Comparison of ENCODE assay signal across 19 cellular contexts in the genomic region with DNA sequence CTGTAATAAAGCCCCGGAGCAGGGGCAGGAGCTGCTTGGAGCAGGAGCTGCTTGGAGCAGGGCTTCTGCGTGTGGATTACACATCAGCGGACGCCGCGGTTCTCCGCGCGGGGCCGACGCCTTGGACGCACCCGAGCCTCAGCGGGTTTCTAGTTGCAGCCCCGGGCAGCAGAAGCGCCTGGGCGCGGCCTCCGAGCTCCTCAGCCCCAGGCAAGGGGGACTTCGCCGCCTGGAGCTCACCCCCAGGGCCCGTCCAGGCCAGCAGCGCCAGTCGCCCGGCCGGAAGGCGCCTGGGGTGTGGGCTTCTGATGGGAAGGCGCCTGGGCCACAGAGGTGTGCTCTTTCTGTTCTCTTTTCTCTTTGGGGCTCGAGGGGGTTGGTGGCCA. TPM values are rescaled to one million over a fixed set of nuclear protein-coding genes. Genes with fewer than 3 reads are reported as not detected.
DNase-seq lines count a peak whose midpoint lies in the region; ATAC-seq, FAIRE-seq and TF ChIP-seq lines count a peak whose summit lies in the region.
"Had no signal": no experiment of that assay in that cellular context is flagged by ENCODE, and none has a peak within 500 bp of the region (broad histone marks: within the 10 kb centered on the region; RNA-seq: fewer than 3 reads in every experiment).

No MANE protein-coding gene starts in this region.

- H3K4me3 Mint-ChIP-seq in H9: peak overlapping the region in 1 of 2 experiments; percentile 72; a peak in 2 of 5 replicates
- H3K4me3 Mint-ChIP-seq in astrocyte (ENCODE audit: unreplicated experiment): no peak overlapping the region
- no peak overlapping the region for H3K4me3 Mint-ChIP-seq in activated T-helper 17 cell treated with anti-CD3 and anti-CD28 coated beads, Interleukin-2, amount 50 U/mL, for 72 hours
- H3K4me3 Mint-ChIP-seq in stimulated activated effector memory CD8-positive, alpha-beta T cell treated with anti-CD3 and anti-CD28 coated beads, Interleukin-12 subunit alpha, Interleukin-12 subunit beta, amount 100 ng/mL, for 72 hours: no peak overlapping the region
- H3K4me3 Mint-ChIP-seq: activated CD8-positive, alpha-beta memory T cell treated with anti-CD3 and anti-CD28 coated beads, Interleukin-2, amount 10 ng/mL, durations not matched to agents 7 days and 5 days; activated naive CD4-positive, alpha-beta T cell treated with anti-CD3 and anti-CD28 coated beads for 36 hours had no signal

- H3K4me3 ChIP-seq in astrocyte (ENCODE audit: insufficient read depth, low read depth, low read length): no peak overlapping the region
- H3K4me3 ChIP-seq: BLaER1 treated with 17β-estradiol and CSF1 and Interleukin-3, amounts not matched to agents 10 nM and 100 nM had no signal

- H3K23me2 ChIP-seq in H9 (ENCODE audit: insufficient read length, low read depth, low read length, poor library complexity, severe bottlenecking): no peaks in the 10 kb centered on the region

- no peak overlapping the region for H3K27ac ChIP-seq in H9 (ENCODE audit: insufficient read length, low read depth, low read length)
- no peak overlapping the region for H3K27ac ChIP-seq in astrocyte (ENCODE audit: low read depth, low read length)
- H3K27ac ChIP-seq: BLaER1 treated with 17β-estradiol and CSF1 and Interleukin-3, amounts not matched to agents 10 nM and 100 nM had no signal

- H4K8ac ChIP-seq in H9 (replicated peaks; ENCODE audit: insufficient read length, low read depth, low read length): no peak overlapping the region

- H3K23ac ChIP-seq in H9 (ENCODE audit: insufficient read length, low read depth, low read length): no peak overlapping the region

- peak overlapping the region; percentile 26 for H3K4me2 ChIP-seq in H9 (ENCODE audit: insufficient read depth, insufficient read length, low read length)
- H3K4me2 ChIP-seq in astrocyte (ENCODE audit: low read length): peak overlapping the region; percentile 83
- H3K4me2 ChIP-seq: BLaER1 treated with 17β-estradiol and CSF1 and Interleukin-3, amounts not matched to agents 10 nM and 100 nM had no signal

- H2AFZ ChIP-seq in H9 (ENCODE audit: low read length): no peak overlapping the region
- H2AFZ ChIP-seq in astrocyte (ENCODE audit: low read depth, low read length): no peak overlapping the region

- H3K27ac Mint-ChIP-seq in H9 (no peak overlapping the region), astrocyte (ENCODE audit: unreplicated experiment) (peak overlapping the region; percentile 53)
- no peak overlapping the region for H3K27ac Mint-ChIP-seq in activated T-helper 17 cell treated with anti-CD3 and anti-CD28 coated beads, Interleukin-2, amount 50 U/mL, for 72 hours
- no peak overlapping the region for H3K27ac Mint-ChIP-seq in stimulated activated effector memory CD8-positive, alpha-beta T cell treated with anti-CD3 and anti-CD28 coated beads, Interleukin-12 subunit alpha, Interleukin-12 subunit beta, amount 100 ng/mL, for 72 hours
- H3K27ac Mint-ChIP-seq: activated CD8-positive, alpha-beta memory T cell treated with anti-CD3 and anti-CD28 coated beads, Interleukin-2, amount 10 ng/mL, durations not matched to agents 7 days and 5 days; activated naive CD4-positive, alpha-beta T cell treated with anti-CD3 and anti-CD28 coated beads for 36 hours had no signal

- no peak overlapping the region for H2BK15ac ChIP-seq in H9 (ENCODE audit: low read depth, low read length)

- H3K9ac ChIP-seq in H9 (ENCODE audit: extremely low read depth, insufficient read length, low read length): no peak overlapping the region
- H3K9ac ChIP-seq in astrocyte (ENCODE audit: low read length): no peak overlapping the region
- H3K9ac ChIP-seq: BLaER1 treated with 17β-estradiol and CSF1 and Interleukin-3, amounts not matched to agents 10 nM and 100 nM had no signal

- H2BK12ac ChIP-seq in H9 (ENCODE audit: insufficient read length, low read depth, low read length): no peak overlapping the region

- no peak for ATAC-seq in activated T-helper 17 cell treated with anti-CD3 and anti-CD28 coated beads, Interleukin-2, amount 50 U/mL, for 72 hours (replicated peaks)
- no peak for ATAC-seq in stimulated activated effector memory CD8-positive, alpha-beta T cell treated with anti-CD3 and anti-CD28 coated beads, Interleukin-12 subunit alpha, Interleukin-12 subunit beta, amount 100 ng/mL, for 72 hours
- ATAC-seq: activated CD8-positive, alpha-beta memory T cell treated with anti-CD3 and anti-CD28 coated beads, Interleukin-2, amount 10 ng/mL, durations not matched to agents 7 days and 5 days had no signal

- no peaks in the 10 kb centered on the region for H3K79me1 ChIP-seq in H9 (ENCODE audit: insufficient read depth, low read depth, low read length, poor library complexity, severe bottlenecking)

- H3K18ac ChIP-seq in H9 (ENCODE audit: insufficient read length, low read depth, low read length): no peak overlapping the region

- H3K9me3 ChIP-seq in H9 (ENCODE audit: control insufficient read depth, low read depth, low read length) (no peaks in the 10 kb centered on the region), astrocyte (ENCODE audit: insufficient read depth, low read depth, low read length) (peaks cover 3% of the 10 kb centered on the region)
- H3K9me3 ChIP-seq: BLaER1 treated with 17β-estradiol and CSF1 and Interleukin-3, amounts not matched to agents 10 nM and 100 nM had no signal

- DNase-seq in H9 (no peak), astrocyte (ENCODE audit: low read depth) (no peak), iris pigment epithelial cell (ENCODE audit: low read depth) (peak; percentile 84), retina (peak; percentile 50), ureter (ENCODE audit: low spot score) (no peak)
- no peak for DNase-seq in effector CD4-positive, alpha-beta T cell
- DNase-seq in stimulated activated effector memory CD8-positive, alpha-beta T cell treated with anti-CD3 and anti-CD28 coated beads, Interleukin-12 subunit alpha, Interleukin-12 subunit beta, amount 100 ng/mL, for 72 hours (ENCODE audit: low spot score in 2 of 2): no peak
- DNase-seq: activated CD8-positive, alpha-beta memory T cell treated with anti-CD3 and anti-CD28 coated beads, Interleukin-2, amount 10 ng/mL, durations not matched to agents 7 days and 5 days; activated naive CD4-positive, alpha-beta T cell treated with anti-CD3 and anti-CD28 coated beads for 36 hours; cerebellar nuclear complex; DMS79; NCI-H146; NCI-H446; occipital lobe; stimulated activated CD4-positive, alpha-beta T cell treated with anti-CD3 and anti-CD28 coated beads, Interleukin-12 subunit alpha, Interleukin-12 subunit beta, amount 100 ng/mL, for 4 hours; substantia nigra had no signal

- no peak overlapping the region for H2BK5ac ChIP-seq in H9 (ENCODE audit: insufficient read length, low read length)

- TF ChIP-seq CTCF in H9 (conservative IDR thresholded peaks at IDR 0.05) (no peak), astrocyte (IDR thresholded peaks at IDR 0.05; ENCODE audit: insufficient read depth, low read depth, low read length) (no peak)

- no peak overlapping the region for H4K91ac ChIP-seq in H9 (ENCODE audit: insufficient read length, low read depth, low read length)

- H2BK20ac ChIP-seq in H9 (ENCODE audit: low read depth, low read length, poor library complexity, severe bottlenecking): no peak overlapping the region

- no peaks in the 10 kb centered on the region for H4K20me1 ChIP-seq in H9 (ENCODE audit: control insufficient read depth, insufficient read depth, insufficient read length)
- H4K20me1 ChIP-seq in astrocyte (ENCODE audit: insufficient read depth, low read length): peaks cover 39% of the 10 kb centered on the region

- no peaks in the 10 kb centered on the region for H3K79me2 ChIP-seq in H9 (ENCODE audit: insufficient read depth, low read length)
- H3K79me2 ChIP-seq in astrocyte (ENCODE audit: insufficient read depth, low read length): peaks cover 31% of the 10 kb centered on the region

- no peak overlapping the region for H2BK120ac ChIP-seq in H9 (ENCODE audit: low read depth, low read length, poor library complexity, severe bottlenecking)

- no peak overlapping the region for H3K56ac ChIP-seq in H9 (ENCODE audit: insufficient read length, low read depth, low read length)

- H3K27me3 ChIP-seq in H9 (ENCODE audit: insufficient read depth, low read length) (peaks cover 68% of the 10 kb centered on the region), astrocyte (ENCODE audit: insufficient read depth, low read length) (peaks cover 51% of the 10 kb centered on the region)

- no peak overlapping the region for H4K5ac ChIP-seq in H9 (ENCODE audit: insufficient read length, low read depth, low read length)

- H3K4me1 ChIP-seq in H9 (ENCODE audit: insufficient read depth, low read length) (no peaks in the 10 kb centered on the region), astrocyte (ENCODE audit: insufficient read depth, low read length) (no peaks in the 10 kb centered on the region)

- FAIRE-seq in astrocyte (lab: Jason Lieb, UNC): no peak
- FAIRE-seq: TTC549 had no signal

- H3T11ph ChIP-seq in H9 (ENCODE audit: low read length): no peak overlapping the region

- peaks cover 100% of the 10 kb centered on the region for H3K27me3 Mint-ChIP-seq in H9 (ENCODE audit: low read depth)
- peaks cover 78% of the 10 kb centered on the region for H3K27me3 Mint-ChIP-seq in astrocyte (ENCODE audit: low read depth, unreplicated experiment)
- peaks cover 47% of the 10 kb centered on the region for H3K27me3 Mint-ChIP-seq in activated T-helper 17 cell treated with anti-CD3 and anti-CD28 coated beads, Interleukin-2, amount 50 U/mL, for 72 hours

- H3K9me3 Mint-ChIP-seq in H9 (peaks cover 2 to 14% of the 10 kb centered on the region in 2 experiments; a peak in 2 of 5 replicates), astrocyte (ENCODE audit: unreplicated experiment) (peaks cover 15% of the 10 kb centered on the region)
- no peaks in the 10 kb centered on the region for H3K9me3 Mint-ChIP-seq in activated T-helper 17 cell treated with anti-CD3 and anti-CD28 coated beads, Interleukin-2, amount 50 U/mL, for 72 hours
- H3K9me3 Mint-ChIP-seq in stimulated activated effector memory CD8-positive, alpha-beta T cell treated with anti-CD3 and anti-CD28 coated beads, Interleukin-12 subunit alpha, Interleukin-12 subunit beta, amount 100 ng/mL, for 72 hours: no peaks in the 10 kb centered on the region
- H3K9me3 Mint-ChIP-seq: activated naive CD4-positive, alpha-beta T cell treated with anti-CD3 and anti-CD28 coated beads for 36 hours had no signal

- peaks cover 10 to 35% of the 10 kb centered on the region in 2 experiments for H3K4me1 Mint-ChIP-seq in H9
- no peaks in the 10 kb centered on the region for H3K4me1 Mint-ChIP-seq in astrocyte (ENCODE audit: low read depth, unreplicated experiment)
- H3K4me1 Mint-ChIP-seq in activated T-helper 17 cell treated with anti-CD3 and anti-CD28 coated beads, Interleukin-2, amount 50 U/mL, for 72 hours: no peaks in the 10 kb centered on the region
- H3K4me1 Mint-ChIP-seq in stimulated activated effector memory CD8-positive, alpha-beta T cell treated with anti-CD3 and anti-CD28 coated beads, Interleukin-12 subunit alpha, Interleukin-12 subunit beta, amount 100 ng/mL, for 72 hours: peaks cover 13% of the 10 kb centered on the region

- no CpG with 5 or more reads among the region's 29 CpGs for WGBS in H9 (ENCODE audit: extremely low coverage, insufficient read length, low lambda C conversion rate)

- H3K14ac ChIP-seq in H9 (ENCODE audit: insufficient read depth, low read length): no peak overlapping the region

- H2AK5ac ChIP-seq in H9 (ENCODE audit: insufficient read length, low read length): no peak overlapping the region

- H3K36me3 ChIP-seq in astrocyte (ENCODE audit: insufficient read depth, low read length): no peaks in the 10 kb centered on the region
- H3K36me3 ChIP-seq: BLaER1 treated with 17β-estradiol and CSF1 and Interleukin-3, amounts not matched to agents 10 nM and 100 nM had no signal

- H3K36me3 Mint-ChIP-seq in H9 (ENCODE audit: insufficient read depth in 1 of 3, low read depth in 3 of 3) (no peaks in the 10 kb centered on the region), astrocyte (ENCODE audit: low read depth, unreplicated experiment) (no peaks in the 10 kb centered on the region)
- peaks cover 2% of the 10 kb centered on the region for H3K36me3 Mint-ChIP-seq in activated T-helper 17 cell treated with anti-CD3 and anti-CD28 coated beads, Interleukin-2, amount 50 U/mL, for 72 hours (ENCODE audit: low read depth)
- no peaks in the 10 kb centered on the region for H3K36me3 Mint-ChIP-seq in stimulated activated effector memory CD8-positive, alpha-beta T cell treated with anti-CD3 and anti-CD28 coated beads, Interleukin-12 subunit alpha, Interleukin-12 subunit beta, amount 100 ng/mL, for 72 hours
- H3K36me3 Mint-ChIP-seq: activated CD8-positive, alpha-beta memory T cell treated with anti-CD3 and anti-CD28 coated beads, Interleukin-2, amount 10 ng/mL, durations not matched to agents 7 days and 5 days had no signal

- H3K4ac ChIP-seq in H9 (ENCODE audit: low read depth, low read length): no peak overlapping the region

RNA-seq across cellular contexts. Expression of a gene that starts 6.3 kb away (rescaled TPM):
- not detected in 2 replicates for total RNA-seq in H9 (2021)
- total RNA-seq in astrocyte: 0.07 TPM in 1 of 2 replicates, not detected in the other
- total RNA-seq in activated T-helper 17 cell treated with anti-CD3 and anti-CD28 coated beads, Interleukin-2, amount 50 U/mL, for 72 hours: not detected
- 31.7 TPM for total RNA-seq in ureter
- total RNA-seq: activated CD8-positive, alpha-beta memory T cell treated with anti-CD3 and anti-CD28 coated beads, Interleukin-2, amount 10 ng/mL, durations not matched to agents 7 days and 5 days; activated naive CD4-positive, alpha-beta T cell treated with anti-CD3 and anti-CD28 coated beads for 36 hours had no signal

RNA-seq across cellular contexts. Expression of a gene that starts 38.4 kb away (rescaled TPM):
- total RNA-seq in H9 (2021) (3.4 and 4.7 TPM in 2 replicates), astrocyte (15.6 and 16.5 TPM in 2 replicates), ureter (28.7 TPM)
- total RNA-seq in activated T-helper 17 cell treated with anti-CD3 and anti-CD28 coated beads, Interleukin-2, amount 50 U/mL, for 72 hours: 10 to 100 TPM; 17.1 to 19.3 TPM

RNA-seq across cellular contexts. Expression of a gene that starts 50.0 kb away (rescaled TPM):
- total RNA-seq in H9 (2021) (0.07 TPM in 1 of 2 replicates, not detected in the other), astrocyte (15.8 and 15.9 TPM in 2 replicates), ureter (7.3 TPM)
- not detected for total RNA-seq in activated T-helper 17 cell treated with anti-CD3 and anti-CD28 coated beads, Interleukin-2, amount 50 U/mL, for 72 hours
- total RNA-seq: activated CD8-positive, alpha-beta memory T cell treated with anti-CD3 and anti-CD28 coated beads, Interleukin-2, amount 10 ng/mL, durations not matched to agents 7 days and 5 days; activated naive CD4-positive, alpha-beta T cell treated with anti-CD3 and anti-CD28 coated beads for 36 hours had no signal

Comparison
In these comparisons a context has a peak if more than half of its experiments do, and no peak if none do; other contexts are left out.
1. DNase-seq: peak in iris pigment epithelial cell (single experiment) and retina (single experiment); none in H9 (single experiment), astrocyte (single experiment), effector CD4-positive, alpha-beta T cell (single experiment), ureter (single experiment) and stimulated activated effector memory CD8-positive, alpha-beta T cell treated with anti-CD3 and anti-CD28 coated beads, Interleukin-12 subunit alpha, Interleukin-12 subunit beta, amount 100 ng/mL, for 72 hours (0 of 2).
2. RNA of a gene that starts 6.3 kb away (total RNA-seq): 31.7 TPM in ureter (single experiment); 0.07 TPM in astrocyte, not detected in H9 and not detected in activated T-helper 17 cell treated with anti-CD3 and anti-CD28 coated beads, Interleukin-2, amount 50 U/mL, for 72 hours; every median in the first group is over 10 times any median in the second.